1 cellular context compared by ENCODE assay signal in genomic region chr12:114799574-114800487, GRCh38.
TF ChIP-seq lines count a peak whose summit lies in the region.

No MANE protein-coding gene starts in this region.

TF ChIP-seq in HepG2, 621 proteins besides CTCF, POLR2A, EP300 and RAD21 (continued from another document and continues in another):
- TF ChIP-seq SYNCRIP (IDR thresholded peaks at IDR 0.05; ENCODE audit: insufficient read depth, low read depth, low read length), result no peak
- TF ChIP-seq NPAS2 (CRISPR knock-in tag; IDR thresholded peaks at IDR 0.05; ENCODE audit: borderline replicate concordance), result no peak
- TF ChIP-seq ZNF143 (CRISPR knock-in tag; IDR thresholded peaks at IDR 0.05), result 0 out of 2 replicates have a peak, but pooled peaks have one; percentile 29
- TF ChIP-seq TCF7L2 (IDR thresholded peaks at IDR 0.05; ENCODE audit: low read depth, low read length), result peak; percentile 98
- TF ChIP-seq, protein P1, sequence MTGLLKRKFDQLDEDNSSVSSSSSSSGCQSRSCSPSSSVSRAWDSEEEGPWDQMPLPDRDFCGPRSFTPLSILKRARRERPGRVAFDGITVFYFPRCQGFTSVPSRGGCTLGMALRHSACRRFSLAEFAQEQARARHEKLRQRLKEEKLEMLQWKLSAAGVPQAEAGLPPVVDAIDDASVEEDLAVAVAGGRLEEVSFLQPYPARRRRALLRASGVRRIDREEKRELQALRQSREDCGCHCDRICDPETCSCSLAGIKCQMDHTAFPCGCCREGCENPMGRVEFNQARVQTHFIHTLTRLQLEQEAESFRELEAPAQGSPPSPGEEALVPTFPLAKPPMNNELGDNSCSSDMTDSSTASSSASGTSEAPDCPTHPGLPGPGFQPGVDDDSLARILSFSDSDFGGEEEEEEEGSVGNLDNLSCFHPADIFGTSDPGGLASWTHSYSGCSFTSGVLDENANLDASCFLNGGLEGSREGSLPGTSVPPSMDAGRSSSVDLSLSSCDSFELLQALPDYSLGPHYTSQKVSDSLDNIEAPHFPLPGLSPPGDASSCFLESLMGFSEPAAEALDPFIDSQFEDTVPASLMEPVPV (CRISPR knock-in tag; IDR thresholded peaks at IDR 0.05), result peak; percentile 60; the same call in 1 of the 2 replicates
- TF ChIP-seq ZMYM3 (CRISPR knock-in tag; IDR thresholded peaks at IDR 0.05), result peak; percentile 89
- TF ChIP-seq ZNF282 (IDR thresholded peaks at IDR 0.05; ENCODE audit: partially characterized antibody), result no peak
- peak; percentile 86 for TF ChIP-seq MYPOP (CRISPR knock-in tag; IDR thresholded peaks at IDR 0.05)
- TF ChIP-seq ZNF672 (CRISPR knock-in tag; IDR thresholded peaks at IDR 0.05), result no peak
- TF ChIP-seq, protein P2, sequence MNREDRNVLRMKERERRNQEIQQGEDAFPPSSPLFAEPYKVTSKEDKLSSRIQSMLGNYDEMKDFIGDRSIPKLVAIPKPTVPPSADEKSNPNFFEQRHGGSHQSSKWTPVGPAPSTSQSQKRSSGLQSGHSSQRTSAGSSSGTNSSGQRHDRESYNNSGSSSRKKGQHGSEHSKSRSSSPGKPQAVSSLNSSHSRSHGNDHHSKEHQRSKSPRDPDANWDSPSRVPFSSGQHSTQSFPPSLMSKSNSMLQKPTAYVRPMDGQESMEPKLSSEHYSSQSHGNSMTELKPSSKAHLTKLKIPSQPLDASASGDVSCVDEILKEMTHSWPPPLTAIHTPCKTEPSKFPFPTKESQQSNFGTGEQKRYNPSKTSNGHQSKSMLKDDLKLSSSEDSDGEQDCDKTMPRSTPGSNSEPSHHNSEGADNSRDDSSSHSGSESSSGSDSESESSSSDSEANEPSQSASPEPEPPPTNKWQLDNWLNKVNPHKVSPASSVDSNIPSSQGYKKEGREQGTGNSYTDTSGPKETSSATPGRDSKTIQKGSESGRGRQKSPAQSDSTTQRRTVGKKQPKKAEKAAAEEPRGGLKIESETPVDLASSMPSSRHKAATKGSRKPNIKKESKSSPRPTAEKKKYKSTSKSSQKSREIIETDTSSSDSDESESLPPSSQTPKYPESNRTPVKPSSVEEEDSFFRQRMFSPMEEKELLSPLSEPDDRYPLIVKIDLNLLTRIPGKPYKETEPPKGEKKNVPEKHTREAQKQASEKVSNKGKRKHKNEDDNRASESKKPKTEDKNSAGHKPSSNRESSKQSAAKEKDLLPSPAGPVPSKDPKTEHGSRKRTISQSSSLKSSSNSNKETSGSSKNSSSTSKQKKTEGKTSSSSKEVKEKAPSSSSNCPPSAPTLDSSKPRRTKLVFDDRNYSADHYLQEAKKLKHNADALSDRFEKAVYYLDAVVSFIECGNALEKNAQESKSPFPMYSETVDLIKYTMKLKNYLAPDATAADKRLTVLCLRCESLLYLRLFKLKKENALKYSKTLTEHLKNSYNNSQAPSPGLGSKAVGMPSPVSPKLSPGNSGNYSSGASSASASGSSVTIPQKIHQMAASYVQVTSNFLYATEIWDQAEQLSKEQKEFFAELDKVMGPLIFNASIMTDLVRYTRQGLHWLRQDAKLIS (CRISPR knock-in tag; IDR thresholded peaks at IDR 0.05), result no peak
- no peak; the same call in 1 of the 2 replicates for TF ChIP-seq ZXDC (CRISPR knock-in tag; IDR thresholded peaks at IDR 0.05)
- peak; percentile 80 for TF ChIP-seq HNF1A (IDR thresholded peaks at IDR 0.05; ENCODE audit: low read depth)
- TF ChIP-seq HNF1A (CRISPR knock-in tag; IDR thresholded peaks at IDR 0.05; ENCODE audit: borderline replicate concordance), result peak; percentile 97
- TF ChIP-seq HMGXB4 (CRISPR knock-in tag; IDR thresholded peaks at IDR 0.05; ENCODE audit: borderline replicate concordance in 1 of 2, low read depth in 1 of 2), result peak; percentile 62 to 64; a peak in 2 of 4 replicates
- TF ChIP-seq CENPX (CRISPR knock-in tag; IDR thresholded peaks at IDR 0.05), result no peak
- no peak for TF ChIP-seq ZNF841 (CRISPR knock-in tag; IDR thresholded peaks at IDR 0.05; ENCODE audit: borderline replicate concordance)
- no peak for TF ChIP-seq ZNF7 (CRISPR knock-in tag; IDR thresholded peaks at IDR 0.05)
- peak; percentile 65; the same call in 1 of the 2 replicates for TF ChIP-seq ARHGAP35 (CRISPR knock-in tag; IDR thresholded peaks at IDR 0.05; ENCODE audit: borderline replicate concordance)
- TF ChIP-seq HES4 (CRISPR knock-in tag; IDR thresholded peaks at IDR 0.05; ENCODE audit: borderline replicate concordance), result peak; percentile 42; the same call in 1 of the 2 replicates
- TF ChIP-seq ATF5 (CRISPR knock-in tag; IDR thresholded peaks at IDR 0.05; ENCODE audit: low read depth), result no peak
- TF ChIP-seq ZC3H13 (CRISPR knock-in tag; IDR thresholded peaks at IDR 0.05), result peak; percentile 89
- TF ChIP-seq, protein P3, sequence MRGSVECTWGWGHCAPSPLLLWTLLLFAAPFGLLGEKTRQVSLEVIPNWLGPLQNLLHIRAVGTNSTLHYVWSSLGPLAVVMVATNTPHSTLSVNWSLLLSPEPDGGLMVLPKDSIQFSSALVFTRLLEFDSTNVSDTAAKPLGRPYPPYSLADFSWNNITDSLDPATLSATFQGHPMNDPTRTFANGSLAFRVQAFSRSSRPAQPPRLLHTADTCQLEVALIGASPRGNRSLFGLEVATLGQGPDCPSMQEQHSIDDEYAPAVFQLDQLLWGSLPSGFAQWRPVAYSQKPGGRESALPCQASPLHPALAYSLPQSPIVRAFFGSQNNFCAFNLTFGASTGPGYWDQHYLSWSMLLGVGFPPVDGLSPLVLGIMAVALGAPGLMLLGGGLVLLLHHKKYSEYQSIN (CRISPR knock-in tag; IDR thresholded peaks at IDR 0.05; ENCODE audit: borderline replicate concordance), result no peak
- TF ChIP-seq SP140L (CRISPR knock-in tag; IDR thresholded peaks at IDR 0.05; ENCODE audit: borderline replicate concordance), result no peak; the same call in 1 of the 2 replicates
- TF ChIP-seq ZNF674 (CRISPR knock-in tag; IDR thresholded peaks at IDR 0.05; ENCODE audit: low read depth), result no peak
- 0 out of 2 replicates have a peak, but pooled peaks have one; percentile 16 for TF ChIP-seq FIP1L1 (IDR thresholded peaks at IDR 0.05; ENCODE audit: borderline replicate concordance, insufficient read depth, low read depth, low read length)
- TF ChIP-seq MIXL1 (CRISPR knock-in tag; IDR thresholded peaks at IDR 0.05), result peak; percentile 97
- peak; percentile 91; the same call in 1 of the 2 replicates for TF ChIP-seq HMGXB3 (CRISPR knock-in tag; IDR thresholded peaks at IDR 0.05; ENCODE audit: borderline replicate concordance)
